ENCODE assay signal across 8 cellular contexts in the genomic region with DNA sequence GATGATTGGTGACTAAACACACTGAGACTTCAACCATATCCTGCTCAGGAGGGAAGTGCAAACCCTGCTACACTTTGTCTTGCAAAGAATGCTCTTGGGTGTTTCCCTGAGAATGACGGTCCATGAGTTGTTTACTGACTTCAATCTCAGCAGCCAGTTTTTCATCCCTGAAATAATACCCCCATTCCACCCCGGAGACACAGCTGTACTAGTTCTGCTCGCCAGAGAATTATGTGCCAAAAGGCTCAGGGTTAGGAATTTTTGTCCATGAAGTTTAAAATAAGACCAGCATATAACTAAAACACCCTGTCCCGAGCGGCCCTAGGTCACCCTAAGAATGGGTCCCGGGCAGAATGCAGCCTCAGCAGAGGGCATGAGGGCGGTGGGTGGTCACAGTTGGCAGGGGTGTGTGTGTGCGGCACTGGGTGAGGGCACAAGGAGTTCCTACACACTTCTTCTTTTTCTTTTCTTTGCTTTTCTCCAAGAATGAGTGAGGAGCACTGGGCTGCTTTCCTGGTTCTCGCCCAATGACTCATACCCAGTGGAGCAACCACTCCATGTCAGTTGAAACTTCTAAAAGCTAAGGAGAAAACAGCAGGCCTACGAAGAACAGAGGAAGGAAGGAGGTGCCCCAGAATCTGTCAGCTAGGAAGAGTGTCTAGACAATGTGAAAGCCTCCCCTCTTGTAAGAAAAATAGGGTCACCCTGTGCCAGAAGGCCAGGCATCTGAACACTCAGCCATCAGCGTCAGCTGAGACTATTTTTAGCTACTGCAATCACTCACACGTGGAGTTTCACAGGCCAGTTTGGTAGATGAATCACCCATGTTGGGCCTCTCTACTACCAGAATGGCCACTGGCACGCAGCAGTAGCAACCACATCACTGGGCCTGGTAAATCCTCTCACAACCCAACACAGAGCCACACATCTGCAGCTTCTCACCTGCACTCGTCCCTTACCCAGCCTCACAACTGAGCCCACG.
DNase-seq lines count a peak whose midpoint lies in the region; ATAC-seq lines count a peak whose summit lies in the region.

No MANE protein-coding gene starts in this region.

- no peaks in the 10 kb centered on the region for H3K36me3 Mint-ChIP-seq in activated naive CD8-positive, alpha-beta T cell treated with anti-CD3 and anti-CD28 coated beads, Interleukin-2, amount 50 U/mL, for 24 hours (ENCODE audit: low read depth)

- H3K4me3 Mint-ChIP-seq in activated naive CD8-positive, alpha-beta T cell treated with anti-CD3 and anti-CD28 coated beads, Interleukin-2, amount 50 U/mL, for 24 hours, result no peak overlapping the region

- no peaks in the 10 kb centered on the region for H3K9me3 Mint-ChIP-seq in activated naive CD8-positive, alpha-beta T cell treated with anti-CD3 and anti-CD28 coated beads, Interleukin-2, amount 50 U/mL, for 24 hours

- H3K27me3 Mint-ChIP-seq in activated naive CD8-positive, alpha-beta T cell treated with anti-CD3 and anti-CD28 coated beads, Interleukin-2, amount 50 U/mL, for 24 hours, result no peaks in the 10 kb centered on the region

- H3K27ac Mint-ChIP-seq in activated naive CD8-positive, alpha-beta T cell treated with anti-CD3 and anti-CD28 coated beads, Interleukin-2, amount 50 U/mL, for 24 hours, result no peak overlapping the region

- no peak overlapping the region for H3K4me3 ChIP-seq in skin epidermis

- H3K4me1 Mint-ChIP-seq in activated naive CD8-positive, alpha-beta T cell treated with anti-CD3 and anti-CD28 coated beads, Interleukin-2, amount 50 U/mL, for 24 hours, result no peaks in the 10 kb centered on the region

- H3K27ac ChIP-seq in skin epidermis, result peak overlapping the region in 20 of 21 experiments; percentile 25 to 91 (median 72)

- peak; percentile 87 for DNase-seq in SIG-M5 treated with dmso at 0.1 percent for 504 hours (lab: John Stamatoyannopoulos, UW; ENCODE audit: unreplicated experiment)
- DNase-seq in foreskin melanocyte, result peak; percentile 55
- DNase-seq in NCI-H1417 (lab: John Stamatoyannopoulos, UW), result no peak
- no peak for DNase-seq in activated naive CD8-positive, alpha-beta T cell treated with anti-CD3 and anti-CD28 coated beads, Interleukin-2, amount 50 U/mL, for 24 hours
- no peak for DNase-seq in stimulated activated naive CD4-positive, alpha-beta T cell treated with Interleukin-2 at 50 U/mL for 16 hours (lab: John Stamatoyannopoulos, UW)

- ATAC-seq in GM19043 (IDR thresholded peaks at IDR 0.05; ENCODE audit: low read depth, unreplicated experiment) (peak; percentile 87), HG03060 (IDR thresholded peaks at IDR 0.05; ENCODE audit: low read depth, unreplicated experiment) (peak; percentile 91)
- ATAC-seq in activated naive CD8-positive, alpha-beta T cell treated with anti-CD3 and anti-CD28 coated beads, Interleukin-2, amount 50 U/mL, for 24 hours, result no peak

Comparison
In these comparisons a context has a peak if more than half of its experiments do, and no peak if none do; other contexts are left out.
1. DNase-seq: peak in SIG-M5 treated with dmso at 0.1 percent for 504 hours (single experiment) and foreskin melanocyte (single experiment); none in NCI-H1417 (0 of 3), activated naive CD8-positive, alpha-beta T cell treated with anti-CD3 and anti-CD28 coated beads, Interleukin-2, amount 50 U/mL, for 24 hours (single experiment) and stimulated activated naive CD4-positive, alpha-beta T cell treated with Interleukin-2 at 50 U/mL for 16 hours (single experiment).